Comparison of ENCODE assay signal across 23 cellular contexts in the genomic region with DNA sequence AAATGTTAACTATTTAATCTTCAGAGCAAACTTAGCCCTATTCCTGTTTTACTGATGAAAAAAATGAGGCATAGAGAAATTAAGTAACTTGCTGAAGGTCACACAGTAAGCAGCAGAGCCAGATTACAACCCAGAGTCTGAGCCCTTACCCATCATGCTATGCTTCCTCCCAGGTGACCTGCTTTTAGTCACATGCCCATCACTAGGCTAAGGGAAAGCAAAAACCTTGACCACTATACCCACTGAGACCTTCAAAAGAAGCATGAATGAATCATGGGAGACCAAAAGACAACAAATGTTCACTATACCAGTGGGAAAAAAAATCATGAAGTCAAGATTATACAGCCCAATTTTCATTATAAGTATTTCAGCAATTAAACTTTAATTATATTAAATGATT.
"Had no signal": no experiment of that assay in that cellular context is flagged by ENCODE, and none has a peak within 500 bp of the region (broad histone marks: within the 10 kb centered on the region; RNA-seq: fewer than 3 reads in every experiment).

No MANE protein-coding gene starts in this region.

- H3K4me3 Mint-ChIP-seq: activated B cell treated with CpG ODN at 0.5 μM for 24 hours; central memory CD8-positive, alpha-beta T cell; endodermal cell; naive thymus-derived CD8-positive, alpha-beta T cell; T-cell had no signal

- H3K79me2 ChIP-seq: parathyroid adenoma had no signal

- H3K36me3 ChIP-seq: ascending aorta, colonic mucosa, neutrophil, vagina had no signal

- H3K9me3 ChIP-seq: ascending aorta, colonic mucosa, lower lobe of right lung, neutrophil, stomach, vagina had no signal

- H3K4me3 ChIP-seq: ascending aorta, colonic mucosa, lower lobe of right lung, stomach, vagina had no signal

- H3K27me3 ChIP-seq: ascending aorta, colonic mucosa, neutrophil, stomach, vagina had no signal

- H3K27ac ChIP-seq: ascending aorta, colonic mucosa, epithelial cell of prostate, lower lobe of right lung, neutrophil, parathyroid adenoma, stomach, vagina had no signal

- H3K27me3 Mint-ChIP-seq: activated B cell treated with CpG ODN at 0.5 μM for 24 hours; central memory CD8-positive, alpha-beta T cell; naive thymus-derived CD8-positive, alpha-beta T cell; T-cell had no signal

- H3K36me3 Mint-ChIP-seq: T-cell had no signal

- H3K9me3 Mint-ChIP-seq: activated B cell treated with CpG ODN at 0.5 μM for 24 hours; central memory CD8-positive, alpha-beta T cell; endodermal cell; naive thymus-derived CD8-positive, alpha-beta T cell; T-cell had no signal

- H3K4me1 ChIP-seq: ascending aorta, colonic mucosa, lower lobe of right lung, parathyroid adenoma had no signal

- ATAC-seq: lower lobe of right lung; naive thymus-derived CD8-positive, alpha-beta T cell; T-cell had no signal

- DNase-seq: activated B cell treated with CpG ODN at 0.5 μM for 24 hours; activated CD4-positive, alpha-beta T cell treated with anti-CD3 and anti-CD28 coated beads for 48 hours; activated CD8-positive, alpha-beta memory T cell treated with anti-CD3 and anti-CD28 coated beads for 24 hours; activated CD8-positive, alpha-beta memory T cell treated with anti-CD3 and anti-CD28 coated beads, Interleukin-2, amount 50 U/mL, for 48 hours; activated naive CD4-positive, alpha-beta T cell treated with Interleukin-2 at 50 U/mL for 16 hours; colonic mucosa; endodermal cell; glutamatergic neuron; hypothalamus; islet precursor cell; lower lobe of right lung; naive thymus-derived CD8-positive, alpha-beta T cell; retina; stimulated activated CD4-positive, alpha-beta T cell treated with anti-CD3 and anti-CD28 coated beads, Interleukin-1b, Interleukin-23, amount 100 ng/mL, for 48 hours; stomach; T-cell; trophoblast cell had no signal

- H3K27ac Mint-ChIP-seq: activated B cell treated with CpG ODN at 0.5 μM for 24 hours, endodermal cell had no signal

- H3K9ac ChIP-seq: parathyroid adenoma had no signal

- H3K4me1 Mint-ChIP-seq: activated B cell treated with CpG ODN at 0.5 μM for 24 hours, endodermal cell had no signal
